Comparison of ENCODE assay signal across 1 cellular context in genomic region chr7:4436936-4437335, GRCh38.
TF ChIP-seq lines count a peak whose summit lies in the region.

No MANE protein-coding gene starts in this region.

TF ChIP-seq in A549, 52 proteins besides CTCF, POLR2A, EP300 and RAD21 (continued from another document):
- no peak for TF ChIP-seq REST (IDR thresholded peaks at IDR 0.05)
- no peak for TF ChIP-seq HES2 (IDR thresholded peaks at IDR 0.05)
- no peak for TF ChIP-seq CHD4 (IDR thresholded peaks at IDR 0.05; ENCODE audit: borderline replicate concordance)
- no peak for TF ChIP-seq ZSCAN20 (CRISPR knock-in tag; IDR thresholded peaks at IDR 0.05)
- no peak for TF ChIP-seq HOXB13 (CRISPR knock-in tag; IDR thresholded peaks at IDR 0.05; ENCODE audit: low read depth)
- TF ChIP-seq TFCP2L1 (CRISPR knock-in tag; IDR thresholded peaks at IDR 0.05) = no peak
- TF ChIP-seq BHLHE40 (IDR thresholded peaks at IDR 0.05; ENCODE audit: low read depth, low read length) = no peak
- no peak for TF ChIP-seq E2F6 (IDR thresholded peaks at IDR 0.05; ENCODE audit: borderline replicate concordance, low read depth)
- TF ChIP-seq TP53 (CRISPR knock-in tag; IDR thresholded peaks at IDR 0.05) = no peak
- TF ChIP-seq CEBPB (IDR thresholded peaks at IDR 0.05) = no peak
TF ChIP-seq in A549: peak in this region for 0.
